ENCODE assay signal across 9 cellular contexts in genomic region chr19:3057275-3057714, GRCh38. TPM values are rescaled to one million over a fixed set of nuclear protein-coding genes. Genes with fewer than 3 reads are reported as not detected.
DNase-seq lines count a peak whose midpoint lies in the region; ATAC-seq, FAIRE-seq and TF ChIP-seq lines count a peak whose summit lies in the region.
"Had no signal": no experiment of that assay in that cellular context is flagged by ENCODE, and none has a peak within 500 bp of the region (broad histone marks: within the 10 kb centered on the region; RNA-seq: fewer than 3 reads in every experiment).

No MANE protein-coding gene starts in this region.

- H3K27me3 ChIP-seq in MG63 (no peaks in the 10 kb centered on the region), mammary epithelial cell (ENCODE audit: insufficient read depth, low read length) (no peaks in the 10 kb centered on the region), HepG2 (ENCODE audit: control insufficient read depth in 1 of 2, insufficient read depth in 2 of 2, low read length in 2 of 2) (no peaks in the 10 kb centered on the region), testis (no peaks in the 10 kb centered on the region), smooth muscle cell (ENCODE audit: low read depth) (no peaks in the 10 kb centered on the region)

- H3K4me3 ChIP-seq in MG63 (no peak overlapping the region), mammary epithelial cell (replicated peaks in 1 of 3; ENCODE audit: insufficient read depth in 1 of 3, low read depth in 2 of 3, low read length in 3 of 3) (no peak overlapping the region), HepG2 (replicated peaks in 1 of 3; ENCODE audit: insufficient read depth in 1 of 3, low read depth in 2 of 3, low read length in 3 of 3) (no peak overlapping the region), testis (no peak overlapping the region), smooth muscle cell (no peak overlapping the region)

- H3K9ac ChIP-seq in mammary epithelial cell (ENCODE audit: insufficient read depth, low read length) (no peak overlapping the region), HepG2 (ENCODE audit: insufficient read depth, low read depth, low read length) (no peak overlapping the region), smooth muscle cell (ENCODE audit: low read depth) (no peak overlapping the region)

- H2AFZ ChIP-seq in mammary epithelial cell (ENCODE audit: low read depth, low read length): no peak overlapping the region
- no peak overlapping the region for H2AFZ ChIP-seq in HepG2 (ENCODE audit: low read length)
- H2AFZ ChIP-seq in smooth muscle cell (ENCODE audit: low read depth): no peak overlapping the region

- ATAC-seq in HepG2 (no peak), GM19397 (IDR thresholded peaks at IDR 0.05; ENCODE audit: unreplicated experiment) (no peak), HG03521 (IDR thresholded peaks at IDR 0.05; ENCODE audit: unreplicated experiment) (no peak), HG02840 (IDR thresholded peaks at IDR 0.05; ENCODE audit: low FRiP score, unreplicated experiment) (no peak)

- WGBS in mammary epithelial cell (ENCODE audit: low coverage, missing lambda C conversion rate): 6% methylated on average over 13 of the region's 26 CpGs
- WGBS in HepG2 (ENCODE audit: low lambda C conversion rate): 91% methylated on average over 16 of the region's 26 CpGs
- WGBS in testis, 2 donors: 43 to 70% methylated on average over 16 to 26 of the region's 26 CpGs
- 83% methylated on average over 25 of the region's 26 CpGs for WGBS in smooth muscle cell (ENCODE audit: low lambda C conversion rate)

- peak overlapping the region; percentile 60 for H3K4me2 ChIP-seq in mammary epithelial cell (ENCODE audit: insufficient read depth, low read depth, low read length)
- H3K4me2 ChIP-seq in HepG2 (ENCODE audit: low read depth, low read length): no peak overlapping the region
- no peak overlapping the region for H3K4me2 ChIP-seq in smooth muscle cell

- POLR2A ChIA-PET in HepG2 (lab: Yijun Ruan, JAX): no interaction called here

- no peak overlapping the region for H3K27ac ChIP-seq in mammary epithelial cell (ENCODE audit: insufficient read depth, low read depth, low read length)
- H3K27ac ChIP-seq in HepG2 (ENCODE audit: extremely low read length, insufficient read depth, low read length): no peak overlapping the region
- peak overlapping the region; percentile 97 for H3K27ac ChIP-seq in testis
- no peak overlapping the region for H3K27ac ChIP-seq in smooth muscle cell (ENCODE audit: low read depth)

- BruUV-seq in mammary epithelial cell (replicated peaks; lab: Mats Ljungman, UMichigan) (no TSS peak), HepG2 (replicated peaks; lab: Mats Ljungman, UMichigan) (no TSS peak)

- H3K79me2 ChIP-seq in mammary epithelial cell (ENCODE audit: insufficient read depth, low read length) (peaks cover 35% of the 10 kb centered on the region), HepG2 (ENCODE audit: insufficient read depth, low read length) (peaks cover 5% of the 10 kb centered on the region), smooth muscle cell (ENCODE audit: low read depth) (peaks cover 7% of the 10 kb centered on the region)

- H3K4me1 ChIP-seq in mammary epithelial cell (ENCODE audit: insufficient read depth, low read length) (peaks cover 51% of the 10 kb centered on the region), HepG2 (ENCODE audit: insufficient read depth, low read length) (peaks cover 7% of the 10 kb centered on the region; the same call in 1 of the 2 replicates), testis (peaks cover 60% of the 10 kb centered on the region), smooth muscle cell (ENCODE audit: low read depth) (peaks cover 8% of the 10 kb centered on the region)

- CTCF ChIA-PET in mammary epithelial cell (lab: Charles Lee; ENCODE audit: low non-redundant PET) (no interaction called here), HepG2 (lab: Yijun Ruan, JAX; ENCODE audit: low intra/inter-chr PET ratio, low total read pairs) (no interaction called here)

- H3K36me3 ChIP-seq in MG63 (peaks cover 25% of the 10 kb centered on the region), mammary epithelial cell (ENCODE audit: insufficient read depth, low read length) (no peaks in the 10 kb centered on the region), HepG2 (replicated peaks in 1 of 2; ENCODE audit: control insufficient read depth in 1 of 2, insufficient read depth in 2 of 2, low read length in 2 of 2) (peaks cover 12 to 50% of the 10 kb centered on the region in 2 experiments), testis (ENCODE audit: low read depth, missing control alignments) (no peaks in the 10 kb centered on the region), smooth muscle cell (ENCODE audit: low read depth) (no peaks in the 10 kb centered on the region)

- FAIRE-seq in HepG2 (lab: Jason Lieb, UNC): no peak
- FAIRE-seq: endothelial cell of umbilical vein had no signal

- intact Hi-C loops in mammary epithelial cell (cut with micrococcal nuclease) (loop anchor here (2.0 to 5.0 kb wide), 3 partner anchors 80 to 130 kb away; partner anchors contain the start of genes NCLN and TLE6), HepG2 (cut with micrococcal nuclease; ENCODE audit: unreplicated experiment) (no loop called here), testis (cut with DNase I; ENCODE audit: low total_unique reads) (no loop called here)

- in situ Hi-C loops in mammary epithelial cell (cut with MboI; ENCODE audit: low sequenced_read_pairs in 2 of 2): no loop called here
- in situ Hi-C loops in HepG2 (cut with HindIII; ENCODE audit: extremely low pct_ligation_motif_present, low pct_unique_long_range_greater_than_20kb): no loop called here

- H3K9me3 ChIP-seq in MG63 (no peaks in the 10 kb centered on the region), mammary epithelial cell (replicated peaks; ENCODE audit: insufficient read depth, low read length) (no peaks in the 10 kb centered on the region), HepG2 (ENCODE audit: low read length) (no peaks in the 10 kb centered on the region), testis (no peaks in the 10 kb centered on the region), smooth muscle cell (replicated peaks; ENCODE audit: low read depth) (no peaks in the 10 kb centered on the region)

- peak; percentile 79 for DNase-seq in MG63
- peak; percentile 62 for DNase-seq in mammary epithelial cell
- DNase-seq in HepG2 (ENCODE audit: low spot score): no peak
- DNase-seq in testis: peak; percentile 93
- DNase-seq in smooth muscle cell (lab: John Stamatoyannopoulos, UW; ENCODE audit: unreplicated experiment): no peak

- TF ChIP-seq CTCF in mammary epithelial cell (conservative IDR thresholded peaks at IDR 0.05 in 1 of 2, IDR thresholded peaks at IDR 0.05 in 1 of 2; ENCODE audit: extremely low read depth in 1 of 2, insufficient read depth in 1 of 2, low read depth in 1 of 2, low read length in 2 of 2) (no peak), HepG2 (CRISPR knock-in tag; IDR thresholded peaks at IDR 0.05) (no peak), testis (IDR thresholded peaks at IDR 0.05) (peak in 1 of 3 experiments; percentile 8), smooth muscle cell (IDR thresholded peaks at IDR 0.05; ENCODE audit: borderline replicate concordance, insufficient read depth, poor library complexity, severe bottlenecking) (no peak)

- dilution Hi-C loops in mammary epithelial cell (cut with HindIII; ENCODE audit: low sequenced_read_pairs): loop anchor here (5.0 to 10.0 kb wide), 3 partner anchors 45 to 178 kb away; partner anchors contain the start of gene S1PR4

- H3F3A ChIP-seq in smooth muscle cell (ENCODE audit: low read depth): peaks cover 6% of the 10 kb centered on the region

- TF ChIP-seq POLR2A in HepG2 (IDR thresholded peaks at IDR 0.05; ENCODE audit: insufficient read depth in 1 of 2, low read depth in 2 of 2, low read length in 2 of 2): no peak
- TF ChIP-seq POLR2A in testis (IDR thresholded peaks at IDR 0.05): no peak

- TF ChIP-seq RAD21 in HepG2 (CRISPR knock-in tag; IDR thresholded peaks at IDR 0.05): no peak

- TF ChIP-seq EP300 in HepG2 (IDR thresholded peaks at IDR 0.05; ENCODE audit: low read depth in 2 of 2, low read length in 2 of 2) (no peak), HepG2 (CRISPR knock-in tag; IDR thresholded peaks at IDR 0.05; ENCODE audit: borderline replicate concordance) (no peak)

- no peaks in the 10 kb centered on the region for H4K20me1 ChIP-seq in mammary epithelial cell (ENCODE audit: insufficient read depth, low read length)
- H4K20me1 ChIP-seq in HepG2 (ENCODE audit: insufficient read depth, low read length): no peaks in the 10 kb centered on the region
- peaks cover 66% of the 10 kb centered on the region for H4K20me1 ChIP-seq in smooth muscle cell (ENCODE audit: low read depth)

RNA-seq across cellular contexts. Expression of gene TLE5, which starts 5.0 kb away (rescaled TPM):
- total RNA-seq in MG63 (2014; rRNA removed; shearing (Covaris generic); ENCODE audit: low replicate concordance): 165 and 217 TPM in 2 replicates
- 100 to 1,000 TPM; 348 to 349 TPM for total RNA-seq in mammary epithelial cell
- polyA plus RNA-seq in mammary epithelial cell: 370 TPM
- 319 TPM for polyA minus RNA-seq in mammary epithelial cell
- total RNA-seq in HepG2 (2016; rRNA removed; fragmentation: Illumina TruSeq; extraction: Trizol): 51.6 and 62.8 TPM in 2 replicates
- 148 and 187 TPM in 2 replicates for total RNA-seq in HepG2 (2016; cell fraction: cytosol; rRNA removed; fragmentation: Illumina TruSeq; extraction: Trizol; ENCODE audit: low read depth)
- 41.9 and 63.2 TPM in 2 replicates for total RNA-seq in HepG2 (2016; cell fraction: insoluble cytoplasmic fraction; rRNA removed; fragmentation: Illumina TruSeq; extraction: Trizol)
- total RNA-seq in HepG2 (2016; cell fraction: membrane; rRNA removed; fragmentation: Illumina TruSeq; extraction: Trizol): 155 and 189 TPM in 2 replicates
- 29.0 and 32.6 TPM in 2 replicates for total RNA-seq in HepG2 (2016; cell fraction: nucleus; rRNA removed; fragmentation: Illumina TruSeq; extraction: Trizol)
- polyA plus RNA-seq in HepG2 (2011; rRNA removed): 189 and 246 TPM in 2 replicates
- polyA plus RNA-seq in HepG2 (2011; cell fraction: cytosol; rRNA removed): 170 and 253 TPM in 2 replicates
- polyA plus RNA-seq in HepG2 (2011; cell fraction: nucleus; rRNA removed): 312 and 359 TPM in 2 replicates
- polyA plus RNA-seq in HepG2 (2012): 157 and 182 TPM in 2 replicates
- polyA plus RNA-seq in HepG2 (2016; cell fraction: cytosol; fragmentation: Illumina TruSeq; extraction: Trizol; ENCODE audit: low read depth): 365 and 380 TPM in 2 replicates
- 90.9 and 108 TPM in 2 replicates for polyA plus RNA-seq in HepG2 (2016; cell fraction: insoluble cytoplasmic fraction; fragmentation: Illumina TruSeq; extraction: Trizol; ENCODE audit: low read depth)
- polyA plus RNA-seq in HepG2 (2016; cell fraction: membrane; fragmentation: Illumina TruSeq; extraction: Trizol; ENCODE audit: low read depth): 308 and 330 TPM in 2 replicates
- 105 and 117 TPM in 2 replicates for polyA plus RNA-seq in HepG2 (2016; cell fraction: nucleus; fragmentation: Illumina TruSeq; extraction: Trizol; ENCODE audit: insufficient read depth, low read depth)
- polyA minus RNA-seq in HepG2 (2011; rRNA and poly(A)+ RNA removed; ENCODE audit: low replicate concordance): 213 and 462 TPM in 2 replicates
- polyA minus RNA-seq in HepG2 (2011; cell fraction: cytosol; rRNA and poly(A)+ RNA removed): 159 and 180 TPM in 2 replicates
- polyA minus RNA-seq in HepG2 (2011; cell fraction: nucleus; rRNA and poly(A)+ RNA removed): 36.2 and 46.2 TPM in 2 replicates
- total RNA-seq in testis: 100 to 1,000 TPM; 354 to 539 TPM
- 314 TPM for polyA plus RNA-seq in testis (ENCODE audit: insufficient read depth, low read depth, low replicate concordance)
- 145 and 146 TPM in 2 replicates for total RNA-seq in smooth muscle cell
- polyA plus RNA-seq in smooth muscle cell: 235 and 274 TPM in 2 replicates

RNA-seq across cellular contexts. Expression of gene TLE2, which starts 28.2 kb away (rescaled TPM):
- 1.5 and 4.1 TPM in 2 replicates for total RNA-seq in MG63 (2014; rRNA removed; shearing (Covaris generic); ENCODE audit: low replicate concordance)
- 1 to 10 TPM; 4.8 to 7.2 TPM for total RNA-seq in mammary epithelial cell
- polyA plus RNA-seq in mammary epithelial cell: 0.87 TPM
- polyA minus RNA-seq in mammary epithelial cell: 0.78 TPM
- 0.07 TPM in 1 of 2 replicates, not detected in the other for total RNA-seq in HepG2 (2016; rRNA removed; fragmentation: Illumina TruSeq; extraction: Trizol)
- total RNA-seq in HepG2 (2016; cell fraction: cytosol; rRNA removed; fragmentation: Illumina TruSeq; extraction: Trizol; ENCODE audit: low read depth): not detected in 2 replicates
- not detected in 2 replicates for total RNA-seq in HepG2 (2016; cell fraction: insoluble cytoplasmic fraction; rRNA removed; fragmentation: Illumina TruSeq; extraction: Trizol)
- total RNA-seq in HepG2 (2016; cell fraction: membrane; rRNA removed; fragmentation: Illumina TruSeq; extraction: Trizol): 0.14 and 0.15 TPM in 2 replicates
- total RNA-seq in HepG2 (2016; cell fraction: nucleus; rRNA removed; fragmentation: Illumina TruSeq; extraction: Trizol): not detected in 2 replicates
- polyA plus RNA-seq in HepG2 (2011; rRNA removed): 0.72 and 0.81 TPM in 2 replicates
- 0.21 and 0.25 TPM in 2 replicates for polyA plus RNA-seq in HepG2 (2011; cell fraction: cytosol; rRNA removed)
- polyA plus RNA-seq in HepG2 (2011; cell fraction: nucleus; rRNA removed): 1.8 and 1.9 TPM in 2 replicates
- 0.67 and 0.75 TPM in 2 replicates for polyA plus RNA-seq in HepG2 (2012)
- 0.19 and 0.40 TPM in 2 replicates for polyA plus RNA-seq in HepG2 (2016; cell fraction: cytosol; fragmentation: Illumina TruSeq; extraction: Trizol; ENCODE audit: low read depth)
- polyA plus RNA-seq in HepG2 (2016; cell fraction: insoluble cytoplasmic fraction; fragmentation: Illumina TruSeq; extraction: Trizol; ENCODE audit: low read depth): 0.13 TPM in 1 of 2 replicates, not detected in the other
- polyA plus RNA-seq in HepG2 (2016; cell fraction: membrane; fragmentation: Illumina TruSeq; extraction: Trizol; ENCODE audit: low read depth): 0.23 and 0.82 TPM in 2 replicates
- 0.56 TPM in 1 of 2 replicates, not detected in the other for polyA plus RNA-seq in HepG2 (2016; cell fraction: nucleus; fragmentation: Illumina TruSeq; extraction: Trizol; ENCODE audit: insufficient read depth, low read depth)
- 1.3 and 12.9 TPM in 2 replicates for polyA minus RNA-seq in HepG2 (2011; rRNA and poly(A)+ RNA removed; ENCODE audit: low replicate concordance)
- 0.35 and 0.89 TPM in 2 replicates for polyA minus RNA-seq in HepG2 (2011; cell fraction: cytosol; rRNA and poly(A)+ RNA removed)
- 0.77 TPM in 1 of 2 replicates, not detected in the other for polyA minus RNA-seq in HepG2 (2011; cell fraction: nucleus; rRNA and poly(A)+ RNA removed)
- total RNA-seq in testis: 10 to 100 TPM; 70.5 to 76.6 TPM
- polyA plus RNA-seq in testis (ENCODE audit: insufficient read depth, low read depth, low replicate concordance): 30.2 TPM
- total RNA-seq in smooth muscle cell: 7.1 and 7.7 TPM in 2 replicates
- polyA plus RNA-seq in smooth muscle cell: 13.6 and 14.9 TPM in 2 replicates

RNA-seq across cellular contexts. Expression of gene GNA11, which starts 36.9 kb away (rescaled TPM):
- total RNA-seq in MG63 (2014; rRNA removed; shearing (Covaris generic); ENCODE audit: low replicate concordance): 29.7 and 46.0 TPM in 2 replicates
- total RNA-seq in mammary epithelial cell: 10 to 100 TPM; 68.1 to 91.4 TPM
- 67.4 TPM for polyA plus RNA-seq in mammary epithelial cell
- polyA minus RNA-seq in mammary epithelial cell: 86.9 TPM
- 18.8 and 26.8 TPM in 2 replicates for total RNA-seq in HepG2 (2016; rRNA removed; fragmentation: Illumina TruSeq; extraction: Trizol)
- 4.5 and 5.5 TPM in 2 replicates for total RNA-seq in HepG2 (2016; cell fraction: cytosol; rRNA removed; fragmentation: Illumina TruSeq; extraction: Trizol; ENCODE audit: low read depth)
- total RNA-seq in HepG2 (2016; cell fraction: insoluble cytoplasmic fraction; rRNA removed; fragmentation: Illumina TruSeq; extraction: Trizol): 16.2 and 28.2 TPM in 2 replicates
- total RNA-seq in HepG2 (2016; cell fraction: membrane; rRNA removed; fragmentation: Illumina TruSeq; extraction: Trizol): 20.2 and 20.3 TPM in 2 replicates
- total RNA-seq in HepG2 (2016; cell fraction: nucleus; rRNA removed; fragmentation: Illumina TruSeq; extraction: Trizol): 13.2 and 15.8 TPM in 2 replicates
- polyA plus RNA-seq in HepG2 (2011; rRNA removed): 16.0 and 16.8 TPM in 2 replicates
- polyA plus RNA-seq in HepG2 (2011; cell fraction: cytosol; rRNA removed): 18.0 and 19.4 TPM in 2 replicates
- 24.5 and 30.8 TPM in 2 replicates for polyA plus RNA-seq in HepG2 (2011; cell fraction: nucleus; rRNA removed)
- 21.5 and 25.5 TPM in 2 replicates for polyA plus RNA-seq in HepG2 (2012)
- polyA plus RNA-seq in HepG2 (2016; cell fraction: cytosol; fragmentation: Illumina TruSeq; extraction: Trizol; ENCODE audit: low read depth): 4.2 and 4.6 TPM in 2 replicates
- 25.9 and 33.9 TPM in 2 replicates for polyA plus RNA-seq in HepG2 (2016; cell fraction: insoluble cytoplasmic fraction; fragmentation: Illumina TruSeq; extraction: Trizol; ENCODE audit: low read depth)
- 14.1 and 15.9 TPM in 2 replicates for polyA plus RNA-seq in HepG2 (2016; cell fraction: membrane; fragmentation: Illumina TruSeq; extraction: Trizol; ENCODE audit: low read depth)
- 31.1 and 31.9 TPM in 2 replicates for polyA plus RNA-seq in HepG2 (2016; cell fraction: nucleus; fragmentation: Illumina TruSeq; extraction: Trizol; ENCODE audit: insufficient read depth, low read depth)
- polyA minus RNA-seq in HepG2 (2011; rRNA and poly(A)+ RNA removed; ENCODE audit: low replicate concordance): 36.6 and 52.6 TPM in 2 replicates
- polyA minus RNA-seq in HepG2 (2011; cell fraction: cytosol; rRNA and poly(A)+ RNA removed): 10.8 and 16.8 TPM in 2 replicates
- 6.7 and 7.1 TPM in 2 replicates for polyA minus RNA-seq in HepG2 (2011; cell fraction: nucleus; rRNA and poly(A)+ RNA removed)
- 100 to 1,000 TPM; 113 to 122 TPM for total RNA-seq in testis
- 125 TPM for polyA plus RNA-seq in testis (ENCODE audit: insufficient read depth, low read depth, low replicate concordance)
- 16.3 and 16.9 TPM in 2 replicates for total RNA-seq in smooth muscle cell
- 57.4 and 71.5 TPM in 2 replicates for polyA plus RNA-seq in smooth muscle cell

Comparison
In these comparisons a context has a peak if more than half of its experiments do, and no peak if none do; other contexts are left out.
1. DNase-seq: peak in MG63 (single experiment), mammary epithelial cell (single experiment) and testis (single experiment); none in HepG2 (single experiment) and smooth muscle cell (single experiment).
2. H3K27ac ChIP-seq: peak in testis (2 of 2); none in mammary epithelial cell (single experiment), HepG2 (single experiment) and smooth muscle cell (single experiment).